In the genomic region with DNA sequence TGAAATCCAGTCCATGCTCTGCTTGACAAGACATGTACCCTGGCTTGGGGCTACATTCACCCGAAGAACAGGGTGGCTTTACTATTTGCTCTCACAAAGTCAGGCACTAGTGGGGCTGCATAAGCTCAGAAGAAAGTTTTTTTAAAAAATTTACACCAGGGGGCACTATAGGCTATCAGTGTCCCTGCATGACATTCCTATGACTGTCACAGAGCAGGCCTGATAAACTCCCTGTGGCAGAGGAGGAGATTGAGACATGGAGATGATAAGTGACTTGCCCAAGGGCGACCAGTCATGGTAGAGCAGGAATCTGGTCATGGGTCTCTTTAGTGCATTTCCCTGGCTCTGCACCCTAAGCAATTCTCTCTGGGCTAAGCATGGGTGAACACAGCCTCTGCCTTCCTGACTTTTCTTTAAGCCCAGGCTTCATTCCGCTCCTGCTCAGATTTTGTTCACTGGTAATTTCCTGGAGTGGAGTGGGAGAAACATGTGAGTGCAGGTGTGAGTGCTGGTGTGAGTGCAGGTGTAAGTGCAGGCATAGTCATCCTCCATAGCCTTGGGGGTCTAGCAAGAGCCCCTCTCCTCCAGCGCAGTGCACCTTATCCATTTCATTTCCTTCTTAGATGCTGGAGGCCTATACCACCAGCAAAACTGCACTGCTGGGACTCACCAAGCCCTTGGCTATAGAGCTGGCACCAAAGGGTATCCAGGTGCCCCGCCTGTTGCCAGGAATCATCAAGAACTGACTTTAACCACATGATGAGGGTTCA, we compare ENCODE assay signal across 8 cellular contexts.
DNase-seq lines count a peak whose midpoint lies in the region; ATAC-seq, FAIRE-seq and TF ChIP-seq lines count a peak whose summit lies in the region.

No MANE protein-coding gene starts in this region.

- intact Hi-C loops in upper lobe of right lung (cut with DNase I), result no loop called here
- intact Hi-C loops in CD8-positive, alpha-beta T cell (cut with DNase I, micrococcal nuclease), result no loop called here

- H3K36me3 Mint-ChIP-seq in CD8-positive, alpha-beta T cell, result no peaks in the 10 kb centered on the region

- no peak overlapping the region for H3K27ac Mint-ChIP-seq in CD8-positive, alpha-beta T cell

- POLR2A ChIA-PET in CD8-positive, alpha-beta T cell (lab: Charles Lee), result no interaction called here

- ATAC-seq in upper lobe of right lung (peak; percentile 66), GM18517 (IDR thresholded peaks at IDR 0.05; ENCODE audit: unreplicated experiment) (no peak)
- ATAC-seq in CD8-positive, alpha-beta T cell, result no peak

- DNase-seq in ELR (ENCODE audit: low read depth) (peak; percentile 71), HuH-7 (ENCODE audit: low spot score) (peak; percentile 72), hepatic stellate cell (ENCODE audit: low spot score) (peak; percentile 64), upper lobe of right lung (no peak), hippocampal formation (lab: John Stamatoyannopoulos, UW) (no peak)
- no peak for DNase-seq in CD8-positive, alpha-beta T cell

- H3K4me1 ChIP-seq in upper lobe of right lung, result no peaks in the 10 kb centered on the region
- H3K4me1 ChIP-seq in CD8-positive, alpha-beta T cell (ENCODE audit: insufficient read depth, low read length), result no peaks in the 10 kb centered on the region

- TF ChIP-seq CTCF in upper lobe of right lung (IDR thresholded peaks at IDR 0.05), result peak; percentile 30
- no peak for TF ChIP-seq CTCF in CD8-positive, alpha-beta T cell (IDR thresholded peaks at IDR 0.05)

- H3K4me3 Mint-ChIP-seq in CD8-positive, alpha-beta T cell, result no peak overlapping the region

- no peaks in the 10 kb centered on the region for H3K9me3 Mint-ChIP-seq in CD8-positive, alpha-beta T cell

- FAIRE-seq in TTC549 (lab: Jason Lieb, UNC), result peak; percentile 41

- H3K4me3 ChIP-seq in upper lobe of right lung, result no peak overlapping the region
- no peak overlapping the region for H3K4me3 ChIP-seq in CD8-positive, alpha-beta T cell (ENCODE audit: low read depth, low read length)

- no peaks in the 10 kb centered on the region for H3K4me1 Mint-ChIP-seq in CD8-positive, alpha-beta T cell (ENCODE audit: low read depth)

- H3K27me3 Mint-ChIP-seq in CD8-positive, alpha-beta T cell (ENCODE audit: low read depth), result peaks cover 5% of the 10 kb centered on the region

- CTCF ChIA-PET in CD8-positive, alpha-beta T cell (lab: Charles Lee), result interaction anchor here (1.8 kb wide), 1 partner anchor 95 kb away, joined by 5 read pairs; no protein-coding TSS in a partner anchor

- no peaks in the 10 kb centered on the region for H3K9me3 ChIP-seq in upper lobe of right lung
- H3K9me3 ChIP-seq in CD8-positive, alpha-beta T cell (ENCODE audit: low read length), result no peaks in the 10 kb centered on the region

- H3K36me3 ChIP-seq in upper lobe of right lung, result no peaks in the 10 kb centered on the region
- no peaks in the 10 kb centered on the region for H3K36me3 ChIP-seq in CD8-positive, alpha-beta T cell (ENCODE audit: insufficient read depth, low read length)

- no peak overlapping the region for H3K27ac ChIP-seq in upper lobe of right lung
- H3K27ac ChIP-seq in CD8-positive, alpha-beta T cell (ENCODE audit: low read depth, low read length), result no peak overlapping the region

- no peaks in the 10 kb centered on the region for H3K27me3 ChIP-seq in upper lobe of right lung
- no peaks in the 10 kb centered on the region for H3K27me3 ChIP-seq in CD8-positive, alpha-beta T cell (ENCODE audit: insufficient read depth, low read length)

Comparison
In these comparisons a context has a peak if more than half of its experiments do, and no peak if none do; other contexts are left out.
1. DNase-seq: peak in ELR (single experiment), HuH-7 (single experiment) and hepatic stellate cell (single experiment); none in upper lobe of right lung (single experiment), CD8-positive, alpha-beta T cell (0 of 7) and hippocampal formation (0 of 2).